In the genomic region with DNA sequence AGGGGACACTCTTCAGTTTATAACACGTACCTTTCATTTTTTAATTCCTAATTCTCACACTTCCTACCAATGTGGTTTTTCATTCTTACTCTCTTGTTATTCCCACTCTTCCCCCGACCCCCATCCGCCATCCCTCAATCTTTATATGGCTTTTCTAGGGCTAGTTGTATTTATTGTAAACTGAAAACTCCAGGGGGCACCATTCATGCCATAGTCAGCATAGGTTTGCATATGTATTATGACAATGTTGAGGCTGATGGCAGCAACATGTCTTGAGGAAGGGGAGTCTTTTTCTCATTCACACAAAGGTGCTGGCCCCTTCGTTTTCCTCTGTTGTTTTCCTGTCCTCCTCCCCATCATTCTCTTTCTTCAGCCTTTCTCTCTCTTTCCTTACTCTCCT, we compare ENCODE assay signal across 11 cellular contexts. TPM values are rescaled to one million over a fixed set of nuclear protein-coding genes. Genes with fewer than 3 reads are reported as not detected.
DNase-seq lines count a peak whose midpoint lies in the region; ATAC-seq and TF ChIP-seq lines count a peak whose summit lies in the region.
"Had no signal": no experiment of that assay in that cellular context is flagged by ENCODE, and none has a peak within 500 bp of the region (broad histone marks: within the 10 kb centered on the region; RNA-seq: fewer than 3 reads in every experiment).

No MANE protein-coding gene starts in this region.

- H3K4me3 ChIP-seq in fibroblast of villous mesenchyme (ENCODE audit: low read depth, low read length) = no peak overlapping the region
- H3K4me3 ChIP-seq: upper lobe of right lung had no signal

- DNase-seq in NCI-H1436 (lab: John Stamatoyannopoulos, UW) = peak; percentile 2
- DNase-seq in NCI-H1436 treated with DMSO at 0.1 percent for 48 hours (lab: John Stamatoyannopoulos, UW) = no peak
- DNase-seq in H4 (ENCODE audit: low spot score) = peak; percentile 26
- DNase-seq in RPMI7951 (ENCODE audit: low read depth) = peak; percentile 26
- peak; percentile 43 for DNase-seq in fibroblast of villous mesenchyme (ENCODE audit: low read depth)
- DNase-seq in NCI-H510A (lab: John Stamatoyannopoulos, UW) = no peak
- no peak for DNase-seq in NOMO-1 treated with DMSO at 0.1 percent for 48 hours (lab: John Stamatoyannopoulos, UW; ENCODE audit: unreplicated experiment)
- DNase-seq: midbrain; stimulated activated CD4-positive, alpha-beta T cell treated with anti-CD3 and anti-CD28 coated beads, Interleukin-1b, Interleukin-23, amount 100 ng/mL, for 48 hours; upper lobe of right lung had no signal

- peak; percentile 40 for TF ChIP-seq CTCF in fibroblast of villous mesenchyme (IDR thresholded peaks at IDR 0.05; ENCODE audit: insufficient read depth, low read depth, low read length)

- ATAC-seq in GM18502 (IDR thresholded peaks at IDR 0.05; ENCODE audit: poor library complexity, unreplicated experiment) = no peak
- ATAC-seq: upper lobe of right lung had no signal

RNA-seq across cellular contexts. Expression of a gene that starts 27.7 kb away (rescaled TPM):
- total RNA-seq in H4 (2014; rRNA removed; shearing (Covaris generic)) = 67.7 and 85.7 TPM in 2 replicates
- 43.3 and 49.9 TPM in 2 replicates for total RNA-seq in RPMI7951 (2014; rRNA removed; shearing (Covaris generic))
- 58.6 and 79.9 TPM in 2 replicates for total RNA-seq in fibroblast of villous mesenchyme

Comparison
In these comparisons a context has a peak if more than half of its experiments do, and no peak if none do; other contexts are left out.
1. DNase-seq: peak in NCI-H1436 (single experiment), H4 (single experiment), RPMI7951 (single experiment) and fibroblast of villous mesenchyme (single experiment); none in NCI-H1436 treated with DMSO at 0.1 percent for 48 hours (single experiment), NCI-H510A (single experiment) and NOMO-1 treated with DMSO at 0.1 percent for 48 hours (single experiment).